8 cellular contexts compared by ENCODE assay signal in genomic region chr1:172286629-172287076, GRCh38.
A peak's percentile ranks its signal among the peaks of the same experiment; 100 is the strongest.
DNase-seq lines count a peak whose midpoint lies in the region; ATAC-seq and TF ChIP-seq lines count a peak whose summit lies in the region.

No MANE protein-coding gene starts in this region.

- H3K27me3 ChIP-seq in psoas muscle (ENCODE audit: insufficient read depth in 3 of 3, low read length in 2 of 3), result no peaks in the 10 kb centered on the region

- intact Hi-C loops in psoas muscle (cut with DNase I), result no loop called here

- peak; percentile 84 to 93 (median 92) for ATAC-seq in psoas muscle

- WGBS in psoas muscle, 3 donors, result 44 to 50% (median 46%) methylated on average over 2 of the region's 2 CpGs

- no peak overlapping the region for H3K4me3 ChIP-seq in fibroblast of pulmonary artery (replicated peaks; ENCODE audit: low read depth, low read length)
- H3K4me3 ChIP-seq in psoas muscle, result no peak overlapping the region

- TF ChIP-seq CTCF in fibroblast of pulmonary artery (IDR thresholded peaks at IDR 0.05; ENCODE audit: low read length, missing control alignments) (no peak), psoas muscle (IDR thresholded peaks at IDR 0.05) (no peak)

- H3K9me3 ChIP-seq in psoas muscle, result no peaks in the 10 kb centered on the region

- no peaks in the 10 kb centered on the region for H3K36me3 ChIP-seq in psoas muscle (ENCODE audit: insufficient read depth in 1 of 2, low read depth in 1 of 2)

- peak overlapping the region; percentile 42 for H3K27ac ChIP-seq in psoas muscle

- H3K4me1 ChIP-seq in psoas muscle, result peaks cover 11% of the 10 kb centered on the region

- DNase-seq in ELF-1 (ENCODE audit: low read depth, low spot score) (peak; percentile 10), RPMI7951 (ENCODE audit: low read depth) (peak; percentile 99), fibroblast of pulmonary artery (ENCODE audit: low read depth) (peak; percentile 83), psoas muscle (peak; percentile 22 to 52), SW480 (ENCODE audit: low spot score) (no peak), hippocampal formation (lab: John Stamatoyannopoulos, UW) (no peak)
- no peak for DNase-seq in effector CD8-positive, alpha-beta T cell (lab: John Stamatoyannopoulos, UW)
- no peak for DNase-seq in activated naive CD4-positive, alpha-beta T cell (lab: John Stamatoyannopoulos, UW)

Comparison
In these comparisons a context has a peak if more than half of its experiments do, and no peak if none do; other contexts are left out.
1. DNase-seq: peak in ELF-1 (single experiment), RPMI7951 (single experiment), fibroblast of pulmonary artery (single experiment) and psoas muscle (2 of 2); none in SW480 (single experiment), effector CD8-positive, alpha-beta T cell (single experiment), hippocampal formation (0 of 2) and activated naive CD4-positive, alpha-beta T cell (0 of 4).